In the genomic region with DNA sequence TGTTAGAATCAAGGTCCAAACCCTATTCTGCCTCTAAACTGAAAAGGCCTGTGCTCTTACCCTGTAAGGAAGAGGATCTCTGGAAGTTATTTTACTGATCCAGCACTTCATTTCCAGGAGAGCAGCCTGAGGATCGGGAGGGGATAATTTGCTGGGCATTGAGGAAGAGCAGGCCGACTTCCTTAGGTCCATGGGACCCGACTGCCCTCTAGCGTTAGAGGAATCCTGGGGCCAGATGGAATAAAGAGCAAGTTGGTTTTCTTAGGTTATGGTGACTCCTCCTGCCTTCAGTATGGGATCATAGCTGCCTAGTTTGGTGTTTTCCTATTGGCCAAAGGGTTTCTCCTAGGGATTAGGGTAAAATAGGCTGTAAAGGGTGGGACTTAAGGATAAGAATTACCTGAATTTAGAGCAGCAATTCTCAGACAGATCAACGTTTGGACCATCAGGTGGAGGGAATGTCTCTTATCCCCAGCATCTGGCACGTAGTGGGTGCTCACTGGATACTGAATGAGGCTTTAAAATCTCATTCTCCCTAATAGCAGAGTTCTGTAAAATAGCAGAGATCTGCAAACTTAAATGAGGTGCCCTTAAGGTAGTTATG, we compare ENCODE assay signal across 8 cellular contexts. TPM values are rescaled to one million over a fixed set of nuclear protein-coding genes. Genes with fewer than 3 reads are reported as not detected.
DNase-seq lines count a peak whose midpoint lies in the region; ATAC-seq and TF ChIP-seq lines count a peak whose summit lies in the region.

No MANE protein-coding gene starts in this region.

- H2BK5ac ChIP-seq in trophoblast cell (ENCODE audit: low read depth, low read length, poor library complexity), result no peak overlapping the region

- no peaks in the 10 kb centered on the region for H3K79me2 ChIP-seq in trophoblast cell (ENCODE audit: control insufficient read depth, insufficient read depth, low read length, poor library complexity)

- H3K14ac ChIP-seq in trophoblast cell (ENCODE audit: low read length), result no peak overlapping the region

- no peak overlapping the region for H3K18ac ChIP-seq in trophoblast cell (ENCODE audit: low read length)

- WGBS in trophoblast cell (ENCODE audit: extremely low coverage, insufficient coverage, insufficient read length), result no CpG with 5 or more reads among the region's 6 CpGs

- no peak overlapping the region for H3K27ac ChIP-seq in SJCRH30
- no peak overlapping the region for H3K27ac ChIP-seq in trophoblast cell (ENCODE audit: low read depth, low read length)

- POLR2A ChIA-PET in AG04449 (lab: Yijun Ruan, JAX), result no interaction called here

- no peak overlapping the region for H3K4ac ChIP-seq in trophoblast cell (ENCODE audit: low read depth, low read length)

- H3K4me1 ChIP-seq in SJCRH30 (no peaks in the 10 kb centered on the region), adipocyte (ENCODE audit: control insufficient read depth, insufficient read depth, low read length) (peaks cover 10% of the 10 kb centered on the region), trophoblast cell (ENCODE audit: control insufficient read depth in 1 of 2, insufficient read depth in 2 of 2, low read length in 2 of 2) (peaks cover 8 to 9% of the 10 kb centered on the region in 2 experiments)

- CTCF ChIA-PET in AG04449 (lab: Yijun Ruan, JAX), result interaction anchor here (0.6 to 13.9 kb wide), 17 partner anchors 9 to 564 kb away, joined by 3 to 299 read pairs (median 5); no protein-coding TSS in a partner anchor

- no peaks in the 10 kb centered on the region for H3K9me3 ChIP-seq in SJCRH30 (replicated peaks)
- H3K9me3 ChIP-seq in adipocyte (ENCODE audit: control insufficient read depth, low read length), result peaks cover 9% of the 10 kb centered on the region
- H3K9me3 ChIP-seq in trophoblast cell (ENCODE audit: insufficient read depth, low read depth, low read length), result no peaks in the 10 kb centered on the region

- H2AFZ ChIP-seq in trophoblast cell (ENCODE audit: insufficient read depth, low read length, poor library complexity), result no peak overlapping the region

- H3K23ac ChIP-seq in trophoblast cell (ENCODE audit: low read length), result no peak overlapping the region

- H3K36me3 ChIP-seq in SJCRH30 (no peaks in the 10 kb centered on the region), adipocyte (ENCODE audit: control insufficient read depth, insufficient read depth, low read length, severe bottlenecking) (peaks cover 12% of the 10 kb centered on the region), trophoblast cell (ENCODE audit: control insufficient read depth in 1 of 2, insufficient read depth in 2 of 2, low read length in 2 of 2) (peaks cover 2 to 5% of the 10 kb centered on the region in 2 experiments)

- no peak overlapping the region for H4K12ac ChIP-seq in trophoblast cell (ENCODE audit: low read depth, low read length)

- H4K91ac ChIP-seq in trophoblast cell (ENCODE audit: low read depth, low read length), result no peak overlapping the region

- no peaks in the 10 kb centered on the region for H3K27me3 ChIP-seq in SJCRH30
- peaks cover 7% of the 10 kb centered on the region for H3K27me3 ChIP-seq in adipocyte (replicated peaks; ENCODE audit: control insufficient read depth, insufficient read depth, low read length)
- no peaks in the 10 kb centered on the region for H3K27me3 ChIP-seq in trophoblast cell (ENCODE audit: insufficient read depth, low read length)

- H2BK12ac ChIP-seq in trophoblast cell (ENCODE audit: low read length), result no peak overlapping the region

- intact Hi-C loops in cardiac septum (cut with DNase I), result loop anchor here (1.0 to 10.0 kb wide), 5 partner anchors 39 to 356 kb away; a partner anchor contains a TSS

- H2BK120ac ChIP-seq in trophoblast cell (ENCODE audit: insufficient read depth, low read length, poor library complexity), result no peak overlapping the region

- no peaks in the 10 kb centered on the region for H3K79me1 ChIP-seq in trophoblast cell (ENCODE audit: low read length)

- H2AK5ac ChIP-seq in trophoblast cell (ENCODE audit: low read length), result no peak overlapping the region

- ATAC-seq in GM18520 (IDR thresholded peaks at IDR 0.05; ENCODE audit: unreplicated experiment) (peak; percentile 43), GM18511 (IDR thresholded peaks at IDR 0.05; ENCODE audit: unreplicated experiment) (no peak)

- peak; percentile 90 for TF ChIP-seq CTCF in AG04449 (IDR thresholded peaks at IDR 0.05; ENCODE audit: insufficient read depth, low read length, missing control alignments)

- peak overlapping the region; percentile 39 for H3K9ac ChIP-seq in adipocyte (ENCODE audit: low read length)
- H3K9ac ChIP-seq in trophoblast cell (ENCODE audit: low read length), result no peak overlapping the region

- H3K4me3 ChIP-seq in AG04449 (ENCODE audit: low read depth, low read length) (no peak overlapping the region), SJCRH30 (no peak overlapping the region), adipocyte (ENCODE audit: low read length) (no peak overlapping the region), trophoblast cell (ENCODE audit: low read depth, low read length) (no peak overlapping the region)

- DNase-seq in AG04449 (ENCODE audit: low read depth, low spot score) (peak; percentile 65), NAMALWA (ENCODE audit: low spot score) (peak; percentile 73), SJCRH30 (peak; percentile 69 to 88), adipocyte (ENCODE audit: low read depth) (peak; percentile 92), cardiac septum (ENCODE audit: low spot score) (peak; percentile 86), trophoblast cell (peak; percentile 81 to 93)

- H3K4me2 ChIP-seq in trophoblast cell (ENCODE audit: low read length), result no peak overlapping the region

- no peak overlapping the region for H4K8ac ChIP-seq in trophoblast cell (ENCODE audit: low read depth, low read length)

RNA-seq across cellular contexts. Expression of a gene that starts 40.0 kb away (rescaled TPM):
- total RNA-seq in SJCRH30 (2014; rRNA removed; shearing (Covaris generic)), result 12.8 and 17.1 TPM in 2 replicates
- 1,045 TPM for total RNA-seq in cardiac septum
- polyA plus RNA-seq in trophoblast cell (2013), result 20.4 and 22.1 TPM in 2 replicates

RNA-seq across cellular contexts. Expression of a gene that starts 55.3 kb away (rescaled TPM):
- 85.1 and 85.2 TPM in 2 replicates for total RNA-seq in SJCRH30 (2014; rRNA removed; shearing (Covaris generic))
- 19.8 TPM for total RNA-seq in cardiac septum
- 47.9 and 48.9 TPM in 2 replicates for polyA plus RNA-seq in trophoblast cell (2013)

Comparison
In these comparisons a context has a peak if more than half of its experiments do, and no peak if none do; other contexts are left out.
1. RNA of a gene that starts 40.0 kb away (total RNA-seq): 1,045 TPM in cardiac septum (single experiment); 12.8 to 17.1 TPM in SJCRH30; every median in the first group is over 10 times any median in the second.
2. Peak in every context shown above with its lines, with median percentiles within 50 percentile points of each other: DNase-seq.